ENCODE assay signal across 20 cellular contexts in the genomic region with DNA sequence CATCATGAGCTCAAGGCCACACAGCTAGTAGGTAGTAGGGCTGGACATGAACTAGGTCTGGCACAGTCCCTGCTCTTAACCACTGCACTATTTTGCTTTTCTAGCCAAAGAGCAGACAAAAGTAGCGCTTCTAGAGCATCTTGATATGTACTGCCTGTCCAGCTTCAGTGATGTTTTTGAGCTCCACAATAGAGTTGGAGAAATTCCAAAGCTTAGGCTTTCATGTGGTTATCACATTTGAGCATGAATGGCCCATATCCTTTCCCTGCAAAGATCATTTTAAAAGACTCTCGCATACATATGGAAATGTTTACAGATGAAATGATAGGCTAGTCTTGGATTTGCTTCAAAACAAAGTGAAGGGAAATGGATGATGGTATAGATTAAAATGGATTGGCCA.
DNase-seq lines count a peak whose midpoint lies in the region; TF ChIP-seq lines count a peak whose summit lies in the region.
"Had no signal": no experiment of that assay in that cellular context is flagged by ENCODE, and none has a peak within 500 bp of the region (broad histone marks: within the 10 kb centered on the region; RNA-seq: fewer than 3 reads in every experiment).

No MANE protein-coding gene starts in this region.

- TF ChIP-seq CTCF in ascending aorta (IDR thresholded peaks at IDR 0.05) = no peak

- no peak for TF ChIP-seq POLR2A in erythroblast (IDR thresholded peaks at IDR 0.05; ENCODE audit: low read length)

- intact Hi-C loops in ascending aorta (cut with DNase I) = no loop called here

- H3K27ac ChIP-seq in ascending aorta (peak overlapping the region; percentile 61 to 64), subcutaneous abdominal adipose tissue (ENCODE audit: low read depth, low read length) (peak overlapping the region; percentile 54)
- H3K27ac ChIP-seq: 22Rv1 had no signal

- H3K27me3 ChIP-seq in ascending aorta = no peaks in the 10 kb centered on the region
- H3K27me3 ChIP-seq in subcutaneous abdominal adipose tissue (ENCODE audit: control insufficient read depth in 5 of 5, insufficient read depth in 4 of 5, low read length in 5 of 5) = no peaks in the 10 kb centered on the region
- H3K27me3 ChIP-seq: testis had no signal

- H3K4me3 ChIP-seq in ascending aorta (no peak overlapping the region), subcutaneous abdominal adipose tissue (ENCODE audit: low read depth in 1 of 5, low read length in 5 of 5) (no peak overlapping the region)
- H3K4me3 ChIP-seq: GM12878, smooth muscle cell, testis had no signal

- no peak overlapping the region for H3K9ac ChIP-seq in subcutaneous abdominal adipose tissue (ENCODE audit: low read length in 5 of 5)

- H3K4me1 ChIP-seq in ascending aorta (peaks cover 12 to 39% of the 10 kb centered on the region in 2 donors), subcutaneous abdominal adipose tissue (ENCODE audit: control insufficient read depth in 5 of 5, insufficient read depth in 5 of 5, low read length in 5 of 5) (peaks cover 0 to 44% (median 27%) of the 10 kb centered on the region in 5 donors)

- H3K9me3 ChIP-seq in ascending aorta (no peaks in the 10 kb centered on the region), subcutaneous abdominal adipose tissue (ENCODE audit: control insufficient read depth in 5 of 5, low read length in 5 of 5) (no peaks in the 10 kb centered on the region)
- H3K9me3 ChIP-seq: testis had no signal

- H3K36me3 ChIP-seq in ascending aorta (no peaks in the 10 kb centered on the region), subcutaneous abdominal adipose tissue (ENCODE audit: control insufficient read depth in 5 of 5, insufficient read depth in 5 of 5, low read length in 5 of 5) (peaks cover 0 to 4% (median 0%) of the 10 kb centered on the region in 5 donors)

- peak; percentile 41 for DNase-seq in DMS 273 (lab: John Stamatoyannopoulos, UW; ENCODE audit: unreplicated experiment)
- DNase-seq in DMS 273 treated with DMSO at 0.1 percent for 48 hours (lab: John Stamatoyannopoulos, UW) = no peak
- DNase-seq in ascending aorta (ENCODE audit: low spot score in 2 of 2) = no peak
- peak; percentile 34 for DNase-seq in fibroblast of the conjunctiva (ENCODE audit: low read depth)
- no peak for DNase-seq in erythroblast (lab: John Stamatoyannopoulos, UW)
- no peak for DNase-seq in mesenteric fat pad (ENCODE audit: low spot score)
- DNase-seq in activated CD4-positive, CD25-positive, alpha-beta regulatory T cell (lab: John Stamatoyannopoulos, UW) = no peak
- DNase-seq: activated CD4-positive, alpha-beta T cell treated with anti-CD3 and anti-CD28 coated beads, Interleukin-2, amount 10 ng/mL, durations not matched to agents 24 days and 14 days; GDM1; HFFc6; islet precursor cell; KBM-7; mesenchymal stem cell; NCI-H82; stimulated activated CD8-positive, alpha-beta memory T cell treated with anti-CD3 and anti-CD28 coated beads, Interleukin-4, amount 100 ng/mL, for 48 hours; testis had no signal

Comparison
In these comparisons a context has a peak if more than half of its experiments do, and no peak if none do; other contexts are left out.
1. DNase-seq: peak in DMS 273 (single experiment) and fibroblast of the conjunctiva (single experiment); none in DMS 273 treated with DMSO at 0.1 percent for 48 hours (single experiment), ascending aorta (0 of 2), erythroblast (0 of 2), mesenteric fat pad (single experiment) and activated CD4-positive, CD25-positive, alpha-beta regulatory T cell (0 of 4).